In genomic region chr1:232810856-232811255, GRCh38 we compare ENCODE assay signal across 1 cellular context.
TF ChIP-seq lines count a peak whose summit lies in the region.

No MANE protein-coding gene starts in this region.

TF ChIP-seq in IMR-90, 13 proteins besides CTCF, POLR2A, EP300 and RAD21 (continued from another document):
- TF ChIP-seq MAFK (IDR thresholded peaks at IDR 0.05; ENCODE audit: low read depth, low read length) (peak; percentile 91), RFX5 (IDR thresholded peaks at IDR 0.05; ENCODE audit: low read depth, low read length) (no peak), NFE2L2 (IDR thresholded peaks at IDR 0.05; ENCODE audit: low read depth, low read length) (peak; percentile 98)
